Comparison of ENCODE assay signal across 9 cellular contexts in the genomic region with DNA sequence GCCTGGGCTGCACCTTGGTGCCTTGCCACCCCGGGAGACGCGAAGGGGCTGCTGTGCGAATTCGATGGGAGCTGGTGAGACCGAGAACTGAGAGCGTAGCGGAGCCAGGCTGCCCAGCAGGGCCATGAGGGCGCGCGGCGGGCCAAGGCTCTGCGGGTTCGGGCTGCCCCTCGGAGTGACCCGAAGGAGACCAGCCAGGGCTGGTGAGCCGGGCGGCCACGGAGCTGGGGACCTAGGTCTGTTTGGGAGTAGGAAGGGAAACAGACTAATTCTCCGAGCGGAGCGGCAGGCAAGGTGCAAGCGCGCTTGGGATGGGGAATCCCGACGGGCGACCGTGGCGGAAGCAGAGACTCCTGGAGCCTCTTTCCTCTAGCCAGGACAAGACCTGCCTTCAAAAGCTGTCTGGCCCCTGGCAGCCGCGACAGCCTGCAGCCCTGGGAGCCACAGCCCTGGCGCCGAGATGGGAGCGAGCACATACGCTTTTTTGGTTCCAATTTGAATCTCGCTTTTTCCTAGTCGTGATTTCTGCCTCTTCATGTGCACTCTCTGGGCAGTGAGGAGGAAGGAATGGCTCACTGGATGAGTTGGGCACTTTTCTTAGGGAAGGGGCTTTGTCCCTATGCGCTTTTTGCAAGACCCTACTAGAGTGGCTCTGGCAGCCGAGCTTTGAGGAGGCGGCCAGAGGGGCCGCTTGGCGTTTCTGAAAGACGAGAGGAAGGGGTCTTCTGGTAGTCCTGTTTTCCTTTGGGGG. TPM values are rescaled to one million over a fixed set of nuclear protein-coding genes. Genes with fewer than 3 reads are reported as not detected.
A peak's percentile ranks its signal among the peaks of the same experiment; 100 is the strongest.
DNase-seq lines count a peak whose midpoint lies in the region; ATAC-seq, FAIRE-seq and TF ChIP-seq lines count a peak whose summit lies in the region.
"Had no signal": no experiment of that assay in that cellular context is flagged by ENCODE, and none has a peak within 500 bp of the region (broad histone marks: within the 10 kb centered on the region; RNA-seq: fewer than 3 reads in every experiment).

No MANE protein-coding gene starts in this region.

- TF ChIP-seq EP300 in HepG2 (IDR thresholded peaks at IDR 0.05; ENCODE audit: low read depth in 2 of 2, low read length in 2 of 2) = no peak
- TF ChIP-seq EP300 in HepG2 (CRISPR knock-in tag; IDR thresholded peaks at IDR 0.05; ENCODE audit: borderline replicate concordance) = no peak

- H3K9me3 ChIP-seq in HepG2 (ENCODE audit: low read length) = no peaks in the 10 kb centered on the region
- H3K9me3 ChIP-seq in testis = no peaks in the 10 kb centered on the region
- no peaks in the 10 kb centered on the region for H3K9me3 ChIP-seq in T-helper 17 cell (ENCODE audit: control insufficient read depth, low read length, poor library complexity, severe bottlenecking)
- H3K9me3 ChIP-seq in PC-3 (ENCODE audit: low read length) = no peaks in the 10 kb centered on the region

- H4K20me1 ChIP-seq in HepG2 (ENCODE audit: insufficient read depth, low read length) (no peaks in the 10 kb centered on the region), PC-3 (ENCODE audit: low read length) (no peaks in the 10 kb centered on the region)

- DNase-seq in NCI-H1105 (lab: John Stamatoyannopoulos, UW) (peak; percentile 32), chondrocyte (ENCODE audit: low spot score) (no peak), HepG2 (ENCODE audit: low spot score) (no peak), testis (no peak), T-helper 17 cell (no peak), GM12891 (ENCODE audit: insufficient read length, low spot score) (no peak), PC-3 (no peak)

- CTCF ChIA-PET in HepG2 (lab: Yijun Ruan, JAX; ENCODE audit: low intra/inter-chr PET ratio, low total read pairs) = no interaction called here
- CTCF ChIA-PET in PC-3 (lab: Charles Lee) = no interaction called here

- H3K27me3 Mint-ChIP-seq in chondrocyte (ENCODE audit: low read depth) (peaks cover 13% of the 10 kb centered on the region), T-helper 17 cell (peaks cover 76% of the 10 kb centered on the region)

- no peaks in the 10 kb centered on the region for H3K4me1 ChIP-seq in HepG2 (ENCODE audit: insufficient read depth, low read length)
- H3K4me1 ChIP-seq in testis = peaks cover 10% of the 10 kb centered on the region
- H3K4me1 ChIP-seq in PC-3 (ENCODE audit: insufficient read depth, low read length) = no peaks in the 10 kb centered on the region

- TF ChIP-seq CTCF in chondrocyte (IDR thresholded peaks at IDR 0.05) (no peak), HepG2 (CRISPR knock-in tag; IDR thresholded peaks at IDR 0.05) (no peak), testis (IDR thresholded peaks at IDR 0.05) (no peak), PC-3 (conservative IDR thresholded peaks at IDR 0.05; ENCODE audit: low read depth, low read length) (no peak)

- 27% methylated on average over 42 of the region's 43 CpGs for WGBS in HepG2 (ENCODE audit: low lambda C conversion rate)
- 0 to 1% methylated on average over 35 to 43 of the region's 43 CpGs for WGBS in testis, 2 donors

- intact Hi-C loops in HepG2 (cut with micrococcal nuclease; ENCODE audit: unreplicated experiment) = no loop called here
- intact Hi-C loops in testis (cut with DNase I; ENCODE audit: low total_unique reads) = no loop called here
- intact Hi-C loops in PC-3 (cut with micrococcal nuclease) = no loop called here

- no peaks in the 10 kb centered on the region for H3F3A ChIP-seq in PC-3 (ENCODE audit: low read length, unreplicated experiment)

- H3K9ac ChIP-seq in HepG2 (ENCODE audit: insufficient read depth, low read depth, low read length) (no peak overlapping the region), PC-3 (ENCODE audit: low read length) (no peak overlapping the region)

- H3K4me3 ChIP-seq in HepG2 (replicated peaks in 1 of 3; ENCODE audit: insufficient read depth in 1 of 3, low read depth in 2 of 3, low read length in 3 of 3) (no peak overlapping the region), testis (peak overlapping the region; percentile 49 to 60), PC-3 (ENCODE audit: low read length) (no peak overlapping the region)

- H3K36me3 Mint-ChIP-seq in chondrocyte (ENCODE audit: low read depth) (no peaks in the 10 kb centered on the region), T-helper 17 cell (ENCODE audit: low read depth) (no peaks in the 10 kb centered on the region)

- TF ChIP-seq POLR2A in HepG2 (IDR thresholded peaks at IDR 0.05; ENCODE audit: insufficient read depth in 1 of 2, low read depth in 2 of 2, low read length in 2 of 2) = no peak
- TF ChIP-seq POLR2A in testis (IDR thresholded peaks at IDR 0.05) = no peak
- no peak for TF ChIP-seq POLR2A in GM12891 (IDR thresholded peaks at IDR 0.05; ENCODE audit: low read depth, low read length)

- H3K9me3 Mint-ChIP-seq in chondrocyte (ENCODE audit: low read depth) = no peaks in the 10 kb centered on the region

- POLR2A ChIA-PET in HepG2 (lab: Yijun Ruan, JAX) (no interaction called here), PC-3 (lab: Charles Lee; ENCODE audit: unreplicated experiment) (no interaction called here)

- FAIRE-seq in HepG2 (lab: Jason Lieb, UNC) = no peak
- no peak for FAIRE-seq in GM12891 (lab: Jason Lieb, UNC)
- FAIRE-seq: colon had no signal

- no peak; the same call in 1 of the 3 replicates for ATAC-seq in HepG2
- ATAC-seq in T-helper 17 cell = no peak
- no peak for ATAC-seq in PC-3
- ATAC-seq in HG02884 (IDR thresholded peaks at IDR 0.05; ENCODE audit: unreplicated experiment) = no peak

- H3K4me1 Mint-ChIP-seq in chondrocyte (ENCODE audit: low read depth) = peaks cover 40% of the 10 kb centered on the region
- H3K4me1 Mint-ChIP-seq in T-helper 17 cell = no peaks in the 10 kb centered on the region

- H3K27me3 ChIP-seq in HepG2 (ENCODE audit: control insufficient read depth in 1 of 2, insufficient read depth in 2 of 2, low read length in 2 of 2) (peaks cover 13 to 63% of the 10 kb centered on the region in 2 experiments; a peak in 4 of 5 replicates), testis (no peaks in the 10 kb centered on the region), PC-3 (ENCODE audit: low read length) (peaks cover 93% of the 10 kb centered on the region)

- H3K36me3 ChIP-seq in HepG2 (replicated peaks in 1 of 2; ENCODE audit: control insufficient read depth in 1 of 2, insufficient read depth in 2 of 2, low read length in 2 of 2) (no peaks in the 10 kb centered on the region), testis (ENCODE audit: low read depth, missing control alignments) (no peaks in the 10 kb centered on the region), PC-3 (ENCODE audit: low read depth, low read length) (no peaks in the 10 kb centered on the region)

- H2AFZ ChIP-seq in HepG2 (ENCODE audit: low read length) (no peak overlapping the region), PC-3 (ENCODE audit: low read length) (no peak overlapping the region)

- H3K27ac ChIP-seq in HepG2 (ENCODE audit: extremely low read length, insufficient read depth, low read length) = no peak overlapping the region
- H3K27ac ChIP-seq in testis = no peak overlapping the region
- H3K27ac ChIP-seq in PC-3 (ENCODE audit: low read length) = no peak overlapping the region

- H3K79me2 ChIP-seq in HepG2 (ENCODE audit: insufficient read depth, low read length) = no peaks in the 10 kb centered on the region
- no peaks in the 10 kb centered on the region for H3K79me2 ChIP-seq in PC-3 (ENCODE audit: low read length)

- in situ Hi-C loops in HepG2 (cut with HindIII; ENCODE audit: extremely low pct_ligation_motif_present, low pct_unique_long_range_greater_than_20kb) = no loop called here

- H3K4me3 Mint-ChIP-seq in chondrocyte (ENCODE audit: unreplicated experiment) (peak overlapping the region; percentile 82), T-helper 17 cell (no peak overlapping the region)

- no peak overlapping the region for H3K4me2 ChIP-seq in HepG2 (ENCODE audit: low read depth, low read length)
- H3K4me2 ChIP-seq in PC-3 (ENCODE audit: low read length) = no peak overlapping the region

- H3K9me2 ChIP-seq in PC-3 (replicated peaks; ENCODE audit: low read length) = no peaks in the 10 kb centered on the region

- BruUV-seq in HepG2 (replicated peaks; lab: Mats Ljungman, UMichigan) (no TSS peak), PC-3 (replicated peaks; lab: Mats Ljungman, UMichigan) (no TSS peak)

- H3K27ac Mint-ChIP-seq in chondrocyte (ENCODE audit: unreplicated experiment) (no peak overlapping the region), T-helper 17 cell (no peak overlapping the region)

- TF ChIP-seq RAD21 in HepG2 (CRISPR knock-in tag; IDR thresholded peaks at IDR 0.05) = no peak

TF ChIP-seq in HepG2, 621 proteins besides CTCF, POLR2A, EP300 and RAD21 (continues in another document):
- no peak for TF ChIP-seq GTF3A (CRISPR knock-in tag; conservative IDR thresholded peaks at IDR 0.05)

TF ChIP-seq in GM12891, 5 proteins besides CTCF, POLR2A, EP300 and RAD21 (continues in another document):
- no peak for TF ChIP-seq POU2F2 (IDR thresholded peaks at IDR 0.05; ENCODE audit: low read depth, low read length)
- no peak for TF ChIP-seq SPI1 (IDR thresholded peaks at IDR 0.05; ENCODE audit: low read depth, low read length)

RNA-seq across cellular contexts. Expression of a gene that starts 0.8 kb away (rescaled TPM):
- total RNA-seq in chondrocyte (5.6 to 16.4 TPM (median 6.1 TPM) in 3 replicates), HepG2 (2016; rRNA removed; fragmentation: Illumina TruSeq; extraction: Trizol) (not detected in 2 replicates), testis (1 to 10 TPM; 2.8 to 3.2 TPM), T-helper 17 cell (not detected), PC-3 (2014; rRNA removed) (not detected in 2 replicates)
- not detected in 2 replicates for total RNA-seq in HepG2 (2016; cell fraction: cytosol; rRNA removed; fragmentation: Illumina TruSeq; extraction: Trizol; ENCODE audit: low read depth)
- not detected in 2 replicates for total RNA-seq in HepG2 (2016; cell fraction: insoluble cytoplasmic fraction; rRNA removed; fragmentation: Illumina TruSeq; extraction: Trizol)
- not detected in 2 replicates for total RNA-seq in HepG2 (2016; cell fraction: membrane; rRNA removed; fragmentation: Illumina TruSeq; extraction: Trizol)
- total RNA-seq in HepG2 (2016; cell fraction: nucleus; rRNA removed; fragmentation: Illumina TruSeq; extraction: Trizol) = not detected in 2 replicates
- polyA plus RNA-seq in HepG2 (2011; rRNA removed) (not detected in 2 replicates), testis (ENCODE audit: insufficient read depth, low read depth, low replicate concordance) (2.1 TPM)
- polyA plus RNA-seq in HepG2 (2011; cell fraction: cytosol; rRNA removed) = not detected in 2 replicates
- polyA plus RNA-seq in HepG2 (2011; cell fraction: nucleus; rRNA removed) = not detected in 2 replicates
- not detected in 2 replicates for polyA plus RNA-seq in HepG2 (2012)
- polyA plus RNA-seq in HepG2 (2016; cell fraction: cytosol; fragmentation: Illumina TruSeq; extraction: Trizol; ENCODE audit: low read depth) = not detected in 2 replicates
- polyA plus RNA-seq in HepG2 (2016; cell fraction: insoluble cytoplasmic fraction; fragmentation: Illumina TruSeq; extraction: Trizol; ENCODE audit: low read depth) = not detected in 2 replicates
- polyA plus RNA-seq in HepG2 (2016; cell fraction: membrane; fragmentation: Illumina TruSeq; extraction: Trizol; ENCODE audit: low read depth) = not detected in 2 replicates
- not detected in 2 replicates for polyA plus RNA-seq in HepG2 (2016; cell fraction: nucleus; fragmentation: Illumina TruSeq; extraction: Trizol; ENCODE audit: insufficient read depth, low read depth)
- not detected in 2 replicates for polyA minus RNA-seq in HepG2 (2011; rRNA and poly(A)+ RNA removed; ENCODE audit: low replicate concordance)
- polyA minus RNA-seq in HepG2 (2011; cell fraction: cytosol; rRNA and poly(A)+ RNA removed) = not detected in 2 replicates
- not detected in 2 replicates for polyA minus RNA-seq in HepG2 (2011; cell fraction: nucleus; rRNA and poly(A)+ RNA removed)
- not detected for polyA plus RNA-seq in GM12891 (2012; ENCODE audit: low read depth, missing spikeins)

Comparison
In these comparisons a context has a peak if more than half of its experiments do, and no peak if none do; other contexts are left out.
1. H3K4me3 ChIP-seq: peak in testis (2 of 2); none in HepG2 (0 of 3) and PC-3 (single experiment).